ENCODE assay signal across 15 cellular contexts in the genomic region with DNA sequence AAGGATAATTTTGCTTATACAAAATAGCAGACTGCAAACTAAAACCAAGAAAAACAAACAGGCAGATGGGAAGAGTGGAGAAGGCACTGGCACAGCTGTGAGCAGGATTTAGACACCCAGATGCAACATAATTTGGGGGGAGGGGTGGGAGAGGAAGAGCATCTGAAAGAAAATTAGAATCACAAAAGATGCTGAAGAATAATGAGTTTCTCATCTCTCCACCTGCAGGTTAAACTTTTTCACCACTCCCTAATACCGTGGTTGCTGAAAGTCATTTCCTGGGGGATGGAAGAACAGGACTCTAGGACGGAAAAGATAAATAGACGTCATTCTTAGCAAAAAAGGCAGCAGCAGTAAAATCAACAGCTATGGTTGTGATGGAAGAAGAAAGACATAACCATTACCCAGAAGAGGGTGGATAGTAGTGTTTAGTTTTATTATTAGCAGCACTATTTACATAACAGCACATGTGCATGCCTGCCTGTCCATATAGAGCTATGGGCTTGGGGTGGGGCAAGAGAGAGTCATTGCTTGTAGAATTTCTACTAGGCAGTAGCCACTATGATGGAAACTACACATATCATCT.
DNase-seq lines count a peak whose midpoint lies in the region; ATAC-seq and TF ChIP-seq lines count a peak whose summit lies in the region.
"Had no signal": no experiment of that assay in that cellular context is flagged by ENCODE, and none has a peak within 500 bp of the region (broad histone marks: within the 10 kb centered on the region; RNA-seq: fewer than 3 reads in every experiment).

No MANE protein-coding gene starts in this region.

- H3K27me3 ChIP-seq in H7 (ENCODE audit: control insufficient read depth, insufficient read depth, low read length) (no peaks in the 10 kb centered on the region), SJCRH30 (no peaks in the 10 kb centered on the region)
- H3K27me3 ChIP-seq: adrenal gland, upper lobe of left lung had no signal

- peaks cover 13% of the 10 kb centered on the region for H3K4me1 Mint-ChIP-seq in T-helper 2 cell treated with Interferon-gamma antibody and Interleukin-4, amounts not matched to agents 5 μg/mL and 100 μg/mL, for 36 hours (ENCODE audit: low read depth)
- H3K4me1 Mint-ChIP-seq in activated T-cell treated with anti-CD3 and anti-CD28 coated beads, Interleukin-2, amount 50 U/mL, for 4 hours (ENCODE audit: low read depth): peaks cover 15% of the 10 kb centered on the region

- peaks cover 3% of the 10 kb centered on the region for H3K9me3 ChIP-seq in SJCRH30 (replicated peaks)
- H3K9me3 ChIP-seq: adrenal gland, upper lobe of left lung had no signal

- H3K4me3 ChIP-seq in AG04449 (ENCODE audit: low read depth, low read length): peak overlapping the region; percentile 40
- H3K4me3 ChIP-seq in H7 (ENCODE audit: insufficient read depth, low read depth, low read length): no peak overlapping the region
- peak overlapping the region; percentile 19 for H3K4me3 ChIP-seq in SJCRH30
- H3K4me3 ChIP-seq: adrenal gland, upper lobe of left lung had no signal

- H3K36me3 ChIP-seq in H7 (replicated peaks; ENCODE audit: control insufficient read depth, insufficient read depth, low read length): no peaks in the 10 kb centered on the region
- no peaks in the 10 kb centered on the region for H3K36me3 ChIP-seq in SJCRH30
- H3K36me3 ChIP-seq: adrenal gland, upper lobe of left lung had no signal

- H3K27ac ChIP-seq in SJCRH30: peak overlapping the region; percentile 44
- H3K27ac ChIP-seq: adrenal gland, upper lobe of left lung had no signal

- ATAC-seq in left ventricle myocardium superior (peak; percentile 48), GM21423 (IDR thresholded peaks at IDR 0.05; ENCODE audit: unreplicated experiment) (no peak)
- ATAC-seq in activated T-cell treated with anti-CD3 and anti-CD28 coated beads, Interleukin-2, amount 50 U/mL, for 4 hours: no peak

- no peaks in the 10 kb centered on the region for H3K36me3 Mint-ChIP-seq in T-helper 2 cell treated with Interferon-gamma antibody and Interleukin-4, amounts not matched to agents 5 μg/mL and 100 μg/mL, for 36 hours (ENCODE audit: low read depth)
- no peaks in the 10 kb centered on the region for H3K36me3 Mint-ChIP-seq in activated T-cell treated with anti-CD3 and anti-CD28 coated beads, Interleukin-2, amount 50 U/mL, for 4 hours (ENCODE audit: insufficient read depth)

- CTCF ChIA-PET in AG04449 (lab: Yijun Ruan, JAX): interaction anchor here (1.0 to 8.2 kb wide), 13 partner anchors 10 to 1099 kb away, joined by 3 to 181 read pairs (median 12); partner anchors contain the start of gene TRIB2

- peaks cover 23% of the 10 kb centered on the region for H3K4me1 ChIP-seq in SJCRH30

- no peak overlapping the region for H3K4me3 Mint-ChIP-seq in T-helper 2 cell treated with Interferon-gamma antibody and Interleukin-4, amounts not matched to agents 5 μg/mL and 100 μg/mL, for 36 hours
- no peak overlapping the region for H3K4me3 Mint-ChIP-seq in activated T-cell treated with anti-CD3 and anti-CD28 coated beads, Interleukin-2, amount 50 U/mL, for 4 hours
- H3K4me3 Mint-ChIP-seq: activated T-cell treated with anti-CD3 and anti-CD28 coated beads, Interleukin-2, amount 50 U/mL, for 72 hours had no signal

- POLR2A ChIA-PET in AG04449 (lab: Yijun Ruan, JAX): interaction anchor here (1.1 to 1.4 kb wide), 2 partner anchors 110 to 208 kb away, joined by 4 to 5 read pairs; no protein-coding TSS in a partner anchor

- peaks cover 36% of the 10 kb centered on the region for H3K27me3 Mint-ChIP-seq in T-helper 2 cell treated with Interferon-gamma antibody and Interleukin-4, amounts not matched to agents 5 μg/mL and 100 μg/mL, for 36 hours (ENCODE audit: low read depth)
- no peaks in the 10 kb centered on the region for H3K27me3 Mint-ChIP-seq in activated T-cell treated with anti-CD3 and anti-CD28 coated beads, Interleukin-2, amount 50 U/mL, for 4 hours (ENCODE audit: low read depth)

- no peak for TF ChIP-seq CTCF in AG04449 (IDR thresholded peaks at IDR 0.05; ENCODE audit: insufficient read depth, low read length, missing control alignments)

- H3K9me3 Mint-ChIP-seq in T-helper 2 cell treated with Interferon-gamma antibody and Interleukin-4, amounts not matched to agents 5 μg/mL and 100 μg/mL, for 36 hours: no peaks in the 10 kb centered on the region
- no peaks in the 10 kb centered on the region for H3K9me3 Mint-ChIP-seq in activated T-cell treated with anti-CD3 and anti-CD28 coated beads, Interleukin-2, amount 50 U/mL, for 4 hours

- H3K27ac Mint-ChIP-seq in T-helper 2 cell treated with Interferon-gamma antibody and Interleukin-4, amounts not matched to agents 5 μg/mL and 100 μg/mL, for 36 hours: no peak overlapping the region
- H3K27ac Mint-ChIP-seq: activated T-cell treated with anti-CD3 and anti-CD28 coated beads, Interleukin-2, amount 50 U/mL, for 72 hours had no signal

- no peak for DNase-seq in AG04449 (ENCODE audit: low read depth, low spot score)
- DNase-seq in H7: peak; percentile 33
- peak in 1 of 2 experiments; percentile 37 for DNase-seq in SJCRH30
- DNase-seq in left ventricle myocardium superior: no peak
- DNase-seq in GF-D8 (lab: John Stamatoyannopoulos, UW): no peak
- DNase-seq in T-helper 2 cell treated with Interferon-gamma antibody and Interleukin-4, amounts not matched to agents 5 μg/mL and 100 μg/mL, for 36 hours (ENCODE audit: low spot score): no peak
- DNase-seq in activated T-cell treated with anti-CD3 and anti-CD28 coated beads, Interleukin-2, amount 50 U/mL, for 4 hours: no peak
- DNase-seq: activated CD4-positive, alpha-beta T cell treated with anti-CD3 and anti-CD28 coated beads, Interleukin-2, amount 50 U/mL, for 1 hour; adrenal gland; AML-193; NCI-H1436 treated with DMSO at 0.1 percent for 48 hours; stimulated activated CD4-positive, alpha-beta T cell treated with anti-CD3 and anti-CD28 coated beads, Interleukin-2, amount 100 ng/mL, for 24 hours; upper lobe of left lung had no signal

- intact Hi-C loops in left ventricle myocardium superior (cut with micrococcal nuclease): no loop called here
